ENCODE assay signal across 22 cellular contexts in the genomic region with DNA sequence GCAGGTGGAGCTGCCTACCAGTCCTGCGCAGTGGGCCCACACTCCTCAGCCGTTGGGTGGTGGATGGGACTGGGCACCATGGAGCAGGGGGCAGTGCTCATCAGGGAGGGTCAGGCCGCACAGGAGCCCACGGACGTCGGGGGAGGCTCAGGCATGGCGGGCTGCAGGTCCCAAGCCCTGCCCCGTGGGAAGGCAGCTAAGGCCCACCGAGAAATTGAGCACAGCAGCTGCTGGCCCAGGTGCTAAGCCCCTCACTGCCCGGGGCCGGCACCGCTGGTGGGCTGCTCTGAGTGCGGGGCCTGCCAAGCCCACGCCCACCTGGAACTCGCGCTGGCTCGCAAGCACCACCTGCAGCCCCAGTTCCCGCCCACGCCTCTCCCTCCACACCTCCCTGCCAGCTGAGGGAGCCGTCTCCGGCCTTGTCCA. TPM values are rescaled to one million over a fixed set of nuclear protein-coding genes. Genes with fewer than 3 reads are reported as not detected.
"Had no signal": no experiment of that assay in that cellular context is flagged by ENCODE, and none has a peak within 500 bp of the region (broad histone marks: within the 10 kb centered on the region; RNA-seq: fewer than 3 reads in every experiment).

No MANE protein-coding gene starts in this region.

- H3K36me3 Mint-ChIP-seq: memory B cell; naive B cell; natural killer cell treated with Interleukin-12 subunit alpha and Interleukin-12 subunit beta and Interleukin-15 and Interleukin-18, amount 100 ng/mL, for 72 hours; stimulated activated memory B cell treated with anti-CD40 and anti-IgM and Interleukin-4, amounts not matched to agents 10 μg/mL and 1 μg/mL and 100 μg/mL, for 72 hours had no signal

- H3K9me3 ChIP-seq: colonic mucosa, esophagus squamous epithelium, mucosa of descending colon, prostate gland, right atrium auricular region, sigmoid colon, testis, tibial nerve, upper lobe of right lung, uterus had no signal

- H3K4me1 ChIP-seq: prostate gland, right atrium auricular region, testis, upper lobe of right lung had no signal

- H3K27me3 ChIP-seq: colonic mucosa, right atrium auricular region, sigmoid colon, testis, tibial nerve, upper lobe of right lung, uterus had no signal

- H3K4me3 Mint-ChIP-seq: effector memory CD8-positive, alpha-beta T cell; memory B cell; naive B cell; natural killer cell treated with Interleukin-12 subunit alpha and Interleukin-12 subunit beta and Interleukin-15 and Interleukin-18, amount 100 ng/mL, for 72 hours; stimulated activated memory B cell treated with anti-CD40 and anti-IgM and Interleukin-4, amounts not matched to agents 10 μg/mL and 1 μg/mL and 100 μg/mL, for 72 hours had no signal

- H3K9me3 Mint-ChIP-seq: effector memory CD8-positive, alpha-beta T cell; natural killer cell treated with Interleukin-12 subunit alpha and Interleukin-12 subunit beta and Interleukin-15 and Interleukin-18, amount 100 ng/mL, for 72 hours; neural crest cell; stimulated activated memory B cell treated with anti-CD40 and anti-IgM and Interleukin-4, amounts not matched to agents 10 μg/mL and 1 μg/mL and 100 μg/mL, for 72 hours had no signal

- H3K4me3 ChIP-seq: colonic mucosa, esophagus squamous epithelium, lung, mucosa of descending colon, prostate gland, right atrium auricular region, sigmoid colon, testis, tibial nerve, upper lobe of right lung, uterus had no signal

- DNase-seq: colonic mucosa; effector memory CD8-positive, alpha-beta T cell; erythroblast; esophagus squamous epithelium; naive B cell; nucleus accumbens; sigmoid colon; stimulated activated CD4-positive, alpha-beta T cell treated with anti-CD3 and anti-CD28 coated beads, Interleukin-4, amount 100 ng/mL, for 4 hours; stimulated activated naive CD8-positive, alpha-beta T cell treated with anti-CD3 and anti-CD28 coated beads, Interleukin-15, Interleukin-2, amounts not matched to agents 100 U/mL and 50 U/mL, for 24 hours; substantia nigra; upper lobe of right lung; uterus had no signal

- H3K36me3 ChIP-seq: colonic mucosa, esophagus squamous epithelium, prostate gland, right atrium auricular region, sigmoid colon, tibial nerve, upper lobe of right lung, uterus had no signal

- H3K27me3 Mint-ChIP-seq: memory B cell had no signal

- H3K27ac ChIP-seq: colonic mucosa, esophagus squamous epithelium, prostate gland, right atrium auricular region, testis, upper lobe of right lung, uterus had no signal

- H3K27ac Mint-ChIP-seq: effector memory CD8-positive, alpha-beta T cell; memory B cell; naive B cell; natural killer cell treated with Interleukin-12 subunit alpha and Interleukin-12 subunit beta and Interleukin-15 and Interleukin-18, amount 100 ng/mL, for 72 hours; stimulated activated memory B cell treated with anti-CD40 and anti-IgM and Interleukin-4, amounts not matched to agents 10 μg/mL and 1 μg/mL and 100 μg/mL, for 72 hours had no signal

RNA-seq across cellular contexts. Expression of gene ID4, which starts 30.2 kb away (rescaled TPM):
- total RNA-seq: natural killer cell treated with Interleukin-12 subunit alpha and Interleukin-12 subunit beta and Interleukin-15 and Interleukin-18, amount 100 ng/mL, for 72 hours had no signal
